21 cellular contexts compared by ENCODE assay signal in the genomic region with DNA sequence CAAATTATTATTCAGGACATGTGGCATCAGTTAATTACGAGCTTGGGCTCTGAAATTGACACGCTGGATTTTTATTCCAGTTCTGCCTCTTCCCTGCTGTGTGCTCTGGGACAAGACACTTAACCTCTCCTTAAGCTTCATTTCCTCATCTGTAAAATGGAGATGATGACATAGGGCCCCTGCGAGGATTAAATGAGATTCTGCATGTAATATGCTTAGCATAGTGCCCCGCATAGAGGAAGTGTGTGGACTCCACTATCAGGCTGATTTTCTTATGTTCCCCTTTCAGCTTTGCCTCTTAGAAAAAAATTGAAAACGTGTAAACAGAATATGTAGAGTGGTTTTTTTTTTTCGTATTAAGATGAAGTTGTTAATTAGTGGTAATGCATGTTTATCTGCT. TPM values are rescaled to one million over a fixed set of nuclear protein-coding genes. Genes with fewer than 3 reads are reported as not detected.
DNase-seq lines count a peak whose midpoint lies in the region; ATAC-seq and TF ChIP-seq lines count a peak whose summit lies in the region.
"Had no signal": no experiment of that assay in that cellular context is flagged by ENCODE, and none has a peak within 500 bp of the region (broad histone marks: within the 10 kb centered on the region; RNA-seq: fewer than 3 reads in every experiment).

No MANE protein-coding gene starts in this region.

- H3K4me3 ChIP-seq in IMR-90 (ENCODE audit: insufficient read depth, low read depth, low read length) (no peak overlapping the region), NB4 (ENCODE audit: low read depth, low read length) (no peak overlapping the region)
- H3K4me3 ChIP-seq: SJSA1 had no signal

- no peak overlapping the region; the same call in 1 of the 2 replicates for H3K4ac ChIP-seq in IMR-90 (ENCODE audit: low read depth, low read length)

- no peaks in the 10 kb centered on the region for H3K36me3 ChIP-seq in IMR-90 (ENCODE audit: control insufficient read depth, insufficient read depth, low read length)
- H3K36me3 ChIP-seq: SJSA1 had no signal

- H4K5ac ChIP-seq in IMR-90 (ENCODE audit: low read depth, low read length): no peak overlapping the region

- CTCF ChIA-PET in IMR-90 (lab: Yijun Ruan, JAX): interaction anchor here (0.6 kb wide), 2 partner anchors 15 to 177 kb away, joined by 3 to 4 read pairs; no protein-coding TSS in a partner anchor

- H3K9ac ChIP-seq in IMR-90 (ENCODE audit: low read depth, low read length): no peak overlapping the region

- H3K27me3 ChIP-seq in IMR-90 (ENCODE audit: control insufficient read depth, insufficient read depth, low read length): no peaks in the 10 kb centered on the region; the same call in 1 of the 2 replicates

- no peak overlapping the region for H2AK9ac ChIP-seq in IMR-90 (replicated peaks; ENCODE audit: low read depth, low read length, poor library complexity)

- WGBS in IMR-90 (ENCODE audit: extremely low coverage in 2 of 2, insufficient read length in 1 of 2), 2 experiments: 100% methylated on average over 2 of the region's 6 CpGs; no CpG with 5 or more reads in 1 of the 2 experiments

- H3K79me1 ChIP-seq in IMR-90 (ENCODE audit: low read depth in 1 of 2, low read length in 2 of 2): peaks cover 18 to 46% of the 10 kb centered on the region in 2 experiments

- H3K14ac ChIP-seq in IMR-90 (replicated peaks; ENCODE audit: low read depth, low read length): no peak overlapping the region

- 0 out of 2 replicates have a peak overlapping the region, but pooled peaks have one; percentile 0 for H2BK20ac ChIP-seq in IMR-90 (ENCODE audit: low read depth, low read length)

- dilution Hi-C loops in IMR-90 (cut with HindIII; ENCODE audit: low sequenced_read_pairs, unreplicated experiment): no loop called here

- TF ChIP-seq CTCF in IMR-90 (conservative IDR thresholded peaks at IDR 0.05; ENCODE audit: low read depth, low read length) (no peak), NB4 (IDR thresholded peaks at IDR 0.05; ENCODE audit: low read depth, low read length) (no peak)

- H3K23ac ChIP-seq in IMR-90 (ENCODE audit: low read depth, low read length): no peak overlapping the region

- in situ Hi-C loops in IMR-90 (cut with MboI; ENCODE audit: low sequenced_read_pairs): no loop called here

- BruUV-seq in IMR-90 (replicated peaks; lab: Mats Ljungman, UMichigan): no TSS peak

- H3K4me2 ChIP-seq in IMR-90 (ENCODE audit: low read depth, low read length): no peak overlapping the region

- POLR2A ChIA-PET in IMR-90 (lab: Charles Lee; ENCODE audit: unreplicated experiment): no interaction called here

- H4K8ac ChIP-seq in IMR-90 (ENCODE audit: low read depth in 2 of 2, low read length in 2 of 2): no peak overlapping the region

- peaks cover 4% of the 10 kb centered on the region; the same call in 1 of the 2 replicates for H4K20me1 ChIP-seq in IMR-90 (ENCODE audit: insufficient read depth, low read length)

- intact Hi-C loops in IMR-90 (cut with micrococcal nuclease): loop anchor here (5.0 kb wide), 1 partner anchor 281 kb away; no protein-coding TSS in a partner anchor
- intact Hi-C loops in left colon (cut with DNase I, micrococcal nuclease): no loop called here

- ATAC-seq in IMR-90 (ENCODE audit: low read depth): no peak
- ATAC-seq in left colon: no peak
- ATAC-seq in HG03520 (IDR thresholded peaks at IDR 0.05; ENCODE audit: unreplicated experiment): no peak

- H4K91ac ChIP-seq in IMR-90 (ENCODE audit: insufficient read depth, low read depth, low read length): no peak overlapping the region; the same call in 1 of the 2 replicates

- H2BK15ac ChIP-seq in IMR-90 (ENCODE audit: low read depth, low read length): no peak overlapping the region

- H3K18ac ChIP-seq in IMR-90 (ENCODE audit: low read depth, low read length): no peak overlapping the region

- H3K27ac ChIP-seq in IMR-90 (ENCODE audit: insufficient read depth, low read length): no peak overlapping the region
- H3K27ac ChIP-seq: SJSA1 had no signal

- TF ChIP-seq POLR2A in IMR-90 (IDR thresholded peaks at IDR 0.05; ENCODE audit: low read depth, low read length) (no peak), NB4 (IDR thresholded peaks at IDR 0.05; ENCODE audit: extremely low read depth, insufficient read length) (no peak), erythroblast (IDR thresholded peaks at IDR 0.05; ENCODE audit: low read length) (no peak)

- H3K9me3 ChIP-seq in IMR-90 (ENCODE audit: control insufficient read depth, insufficient read depth, low read length): no peaks in the 10 kb centered on the region
- H3K9me3 ChIP-seq: Caco-2, SJSA1 had no signal

- no peak overlapping the region for H2AK5ac ChIP-seq in IMR-90 (ENCODE audit: low read depth, low read length)

- H2BK5ac ChIP-seq in IMR-90 (ENCODE audit: low read depth, low read length, poor library complexity, severe bottlenecking): no peak overlapping the region

- H2AFZ ChIP-seq in IMR-90 (replicated peaks; ENCODE audit: low read length, poor library complexity): no peak overlapping the region

- H2BK120ac ChIP-seq in IMR-90 (ENCODE audit: low read depth, low read length): no peak overlapping the region

- H3K4me1 ChIP-seq in IMR-90 (ENCODE audit: control insufficient read depth, insufficient read depth, low read length): peaks cover 16% of the 10 kb centered on the region
- H3K4me1 ChIP-seq: Caco-2 had no signal

- DNase-seq in IMR-90: no peak
- DNase-seq in NB4 (ENCODE audit: low read depth): peak; percentile 62
- peak; percentile 68 for DNase-seq in SKM-1 (lab: John Stamatoyannopoulos, UW; ENCODE audit: unreplicated experiment)
- peak; percentile 27 to 34 for DNase-seq in erythroblast (lab: John Stamatoyannopoulos, UW)
- no peak for DNase-seq in amygdala (lab: John Stamatoyannopoulos, UW)
- DNase-seq in D341Med (ENCODE audit: low spot score): no peak
- no peak for DNase-seq in left colon
- DNase-seq: ACHN, AML-193, Caco-2, MM.1S, NCI-H1417 treated with DMSO at 0.1 percent for 48 hours, NCI-H2029, NCI-H2171 treated with DMSO at 0.1 percent for 48 hours, NCI-H446 treated with DMSO at 0.1 percent for 48 hours, NCI-H774, RPMI8226, T-helper 1 cell had no signal

- no peak overlapping the region for H3K56ac ChIP-seq in IMR-90 (ENCODE audit: extremely low read depth, insufficient read depth, low read length)

- peaks cover 7% of the 10 kb centered on the region for H3K9me1 ChIP-seq in IMR-90 (ENCODE audit: insufficient read depth, low read length)

- no peak for TF ChIP-seq RAD21 in IMR-90 (IDR thresholded peaks at IDR 0.05; ENCODE audit: low read length)

TF ChIP-seq in IMR-90, 13 proteins besides CTCF, POLR2A, EP300 and RAD21:
- TF ChIP-seq, protein P1, sequence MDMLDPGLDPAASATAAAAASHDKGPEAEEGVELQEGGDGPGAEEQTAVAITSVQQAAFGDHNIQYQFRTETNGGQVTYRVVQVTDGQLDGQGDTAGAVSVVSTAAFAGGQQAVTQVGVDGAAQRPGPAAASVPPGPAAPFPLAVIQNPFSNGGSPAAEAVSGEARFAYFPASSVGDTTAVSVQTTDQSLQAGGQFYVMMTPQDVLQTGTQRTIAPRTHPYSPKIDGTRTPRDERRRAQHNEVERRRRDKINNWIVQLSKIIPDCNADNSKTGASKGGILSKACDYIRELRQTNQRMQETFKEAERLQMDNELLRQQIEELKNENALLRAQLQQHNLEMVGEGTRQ (IDR thresholded peaks at IDR 0.05; ENCODE audit: low read depth, low read length): no peak
- TF ChIP-seq MAFK (IDR thresholded peaks at IDR 0.05; ENCODE audit: low read depth, low read length): no peak
- no peak for TF ChIP-seq CEBPB (IDR thresholded peaks at IDR 0.05; ENCODE audit: low read depth, low read length)
- no peak for TF ChIP-seq RCOR1 (IDR thresholded peaks at IDR 0.05; ENCODE audit: insufficient replicate concordance, low read length)
TF ChIP-seq in IMR-90: peak in this region for 0.

RNA-seq across cellular contexts. Expression of a gene that starts 5.4 kb away (rescaled TPM):
- total RNA-seq in IMR-90 (2012; rRNA removed): 5.9 and 6.9 TPM in 2 replicates
- 2.9 and 3.3 TPM in 2 replicates for polyA plus RNA-seq in IMR-90 (2012; rRNA removed)
- polyA plus RNA-seq in IMR-90 (2012; cell fraction: cytosol; rRNA removed): 4.5 and 4.9 TPM in 2 replicates
- 11.2 and 13.0 TPM in 2 replicates for polyA plus RNA-seq in IMR-90 (2012; cell fraction: nucleus; rRNA removed; ENCODE audit: low replicate concordance)
- 1 to 10 TPM; 4.1 to 10.0 TPM for total RNA-seq in left colon
- total RNA-seq: SJSA1 had no signal
- polyA plus RNA-seq: CD14-positive monocyte had no signal

Comparison
In these comparisons a context has a peak if more than half of its experiments do, and no peak if none do; other contexts are left out.
1. DNase-seq: peak in NB4 (single experiment), SKM-1 (single experiment) and erythroblast (2 of 2); none in IMR-90 (single experiment), amygdala (0 of 56), D341Med (single experiment) and left colon (0 of 2).